Comparison of ENCODE assay signal across 1 cellular context in genomic region chr3:194133661-194134230, GRCh38.
TF ChIP-seq lines count a peak whose summit lies in the region.

No MANE protein-coding gene starts in this region.

TF ChIP-seq in K562, 482 proteins besides CTCF, POLR2A, EP300 and RAD21 (continued from another document):
- TF ChIP-seq, protein P1, sequence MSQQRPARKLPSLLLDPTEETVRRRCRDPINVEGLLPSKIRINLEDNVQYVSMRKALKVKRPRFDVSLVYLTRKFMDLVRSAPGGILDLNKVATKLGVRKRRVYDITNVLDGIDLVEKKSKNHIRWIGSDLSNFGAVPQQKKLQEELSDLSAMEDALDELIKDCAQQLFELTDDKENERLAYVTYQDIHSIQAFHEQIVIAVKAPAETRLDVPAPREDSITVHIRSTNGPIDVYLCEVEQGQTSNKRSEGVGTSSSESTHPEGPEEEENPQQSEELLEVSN (IDR thresholded peaks at IDR 0.05; ENCODE audit: borderline replicate concordance in 1 of 2, extremely low read depth in 1 of 2, insufficient read depth in 1 of 2, insufficient read length in 1 of 2, low read depth in 1 of 2, low read length in 1 of 2, poor library complexity in 1 of 2, severe bottlenecking in 1 of 2) = peak in 1 of 2 experiments; percentile 87
- TF ChIP-seq CREB1 (IDR thresholded peaks at IDR 0.05) (no peak), CREB1 (CRISPR knock-in tag; IDR thresholded peaks at IDR 0.05) (no peak), SNRNP70 (optimal IDR thresholded peaks at IDR 0.05; ENCODE audit: low read depth, low read length) (no peak), BHLHE40 (IDR thresholded peaks at IDR 0.05; ENCODE audit: low read length) (peak; percentile 5; the same call in 1 of the 2 replicates), SMARCA5 (IDR thresholded peaks at IDR 0.05) (no peak), ZNF24 (IDR thresholded peaks at IDR 0.05) (peak; percentile 81), FUS (optimal IDR thresholded peaks at IDR 0.05; ENCODE audit: low read depth, low read length) (no peak), NR0B1 (IDR thresholded peaks at IDR 0.05; ENCODE audit: partially characterized antibody) (no peak), POLR2B (IDR thresholded peaks at IDR 0.05; ENCODE audit: low read depth, partially characterized antibody) (peak; percentile 27), TGIF2 (CRISPR knock-in tag; IDR thresholded peaks at IDR 0.05) (no peak), HNRNPLL (IDR thresholded peaks at IDR 0.05; ENCODE audit: low read depth, low read length, poor library complexity, severe bottlenecking) (no peak), CCAR2 (IDR thresholded peaks at IDR 0.05; ENCODE audit: low read depth, low read length) (no peak), GABPA (tag; conservative IDR thresholded peaks at IDR 0.05; ENCODE audit: low read depth) (no peak), HDAC3 (IDR thresholded peaks at IDR 0.05; ENCODE audit: borderline replicate concordance, partially characterized antibody) (peak; percentile 57), PHF20 (IDR thresholded peaks at IDR 0.05; ENCODE audit: partially characterized antibody) (no peak), TAF15 (IDR thresholded peaks at IDR 0.05; ENCODE audit: low read depth, low read length) (no peak), MYNN (IDR thresholded peaks at IDR 0.05) (no peak), MYNN (CRISPR knock-in tag; IDR thresholded peaks at IDR 0.05) (no peak), ZNF318 (IDR thresholded peaks at IDR 0.05; ENCODE audit: borderline replicate concordance in 1 of 2, low read depth in 1 of 2) (peak in 1 of 2 experiments; percentile 58; a peak in 1 of 4 replicates), POLR2AphosphoS2 (IDR thresholded peaks at IDR 0.05; ENCODE audit: low read length) (no peak), ZNF124 (CRISPR knock-in tag; IDR thresholded peaks at IDR 0.05) (no peak), SP2 (IDR thresholded peaks at IDR 0.05; ENCODE audit: extremely low read depth, low read depth, low read length, poor library complexity, severe bottlenecking) (no peak), JUND (IDR thresholded peaks at IDR 0.05; ENCODE audit: borderline replicate concordance, low read depth, low read length) (no peak), JUND (tag; IDR thresholded peaks at IDR 0.05; ENCODE audit: borderline replicate concordance, low read depth, low read length) (0 out of 3 replicates have a peak, but pooled peaks have one; percentile 9), ATF4 (CRISPR knock-in tag; IDR thresholded peaks at IDR 0.05) (no peak), RCOR1 (IDR thresholded peaks at IDR 0.05; ENCODE audit: borderline replicate concordance in 1 of 2, low read depth in 2 of 2, low read length in 2 of 2) (peak in 1 of 2 experiments; percentile 6; a peak in 1 of 4 replicates), TOE1 (IDR thresholded peaks at IDR 0.05; ENCODE audit: borderline replicate concordance) (no peak), TOE1 (CRISPR knock-in tag; IDR thresholded peaks at IDR 0.05; ENCODE audit: borderline replicate concordance, low read depth) (no peak), SP1 (CRISPR knock-in tag; IDR thresholded peaks at IDR 0.05) (0 out of 2 replicates have a peak, but pooled peaks have one; percentile 3), ID3 (CRISPR knock-in tag; IDR thresholded peaks at IDR 0.05) (no peak), ID3 (tag; IDR thresholded peaks at IDR 0.05) (no peak), MED1 (CRISPR knock-in tag; IDR thresholded peaks at IDR 0.05; ENCODE audit: borderline replicate concordance) (no peak)
- TF ChIP-seq, protein P2, sequence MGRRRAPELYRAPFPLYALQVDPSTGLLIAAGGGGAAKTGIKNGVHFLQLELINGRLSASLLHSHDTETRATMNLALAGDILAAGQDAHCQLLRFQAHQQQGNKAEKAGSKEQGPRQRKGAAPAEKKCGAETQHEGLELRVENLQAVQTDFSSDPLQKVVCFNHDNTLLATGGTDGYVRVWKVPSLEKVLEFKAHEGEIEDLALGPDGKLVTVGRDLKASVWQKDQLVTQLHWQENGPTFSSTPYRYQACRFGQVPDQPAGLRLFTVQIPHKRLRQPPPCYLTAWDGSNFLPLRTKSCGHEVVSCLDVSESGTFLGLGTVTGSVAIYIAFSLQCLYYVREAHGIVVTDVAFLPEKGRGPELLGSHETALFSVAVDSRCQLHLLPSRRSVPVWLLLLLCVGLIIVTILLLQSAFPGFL (CRISPR knock-in tag; IDR thresholded peaks at IDR 0.05) = no peak
